ENCODE assay signal across 1 cellular context in the genomic region with DNA sequence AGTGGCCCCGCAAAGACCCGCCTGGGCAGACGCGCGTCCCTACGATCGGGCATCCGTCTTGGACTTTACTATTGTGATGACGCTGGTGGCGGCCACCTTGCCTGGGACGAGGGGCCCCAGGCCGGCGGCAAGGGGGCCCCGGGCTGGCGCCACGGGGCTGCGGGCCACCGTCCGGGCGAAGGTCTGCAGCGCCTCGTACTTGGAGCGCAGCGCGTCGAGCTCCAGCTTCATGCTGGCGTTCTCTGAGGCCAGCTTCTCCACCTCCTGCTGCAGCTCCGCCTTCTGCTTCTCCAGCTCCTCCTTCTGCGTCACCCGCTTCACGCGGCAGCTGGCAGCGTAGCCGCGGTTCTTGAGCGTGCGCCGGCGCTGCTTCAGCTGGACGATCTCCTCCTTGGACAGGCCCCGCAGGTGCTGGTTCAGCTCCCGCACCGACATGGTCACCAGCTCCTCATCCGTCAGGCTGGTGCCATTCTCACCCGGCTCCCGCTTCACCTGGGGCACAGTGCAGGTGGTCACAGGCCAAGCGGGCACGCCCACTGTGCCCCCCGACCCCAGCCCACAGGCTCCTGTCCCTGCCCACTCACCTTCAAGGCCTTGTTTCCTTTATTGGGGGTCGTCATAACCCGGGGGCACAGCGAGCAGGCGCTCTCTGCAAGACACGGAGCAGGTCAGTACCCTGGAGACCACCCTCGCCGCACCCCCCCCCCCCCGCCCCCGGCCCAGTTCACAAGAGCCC.
TF ChIP-seq lines count a peak whose summit lies in the region.

No MANE protein-coding gene starts in this region.

TF ChIP-seq in K562, 482 proteins besides CTCF, POLR2A, EP300 and RAD21 (continues in another document):
- TF ChIP-seq CHD4 (IDR thresholded peaks at IDR 0.05; ENCODE audit: insufficient read depth, insufficient replicate concordance, low read depth, low read length, poor library complexity, severe bottlenecking) (peak; percentile 29), L3MBTL2 (IDR thresholded peaks at IDR 0.05) (peak; percentile 95), USF1 (CRISPR knock-in tag; IDR thresholded peaks at IDR 0.05) (no peak), CHD1 (IDR thresholded peaks at IDR 0.05; ENCODE audit: low read length) (peak; percentile 69), ZSCAN32 (CRISPR knock-in tag; IDR thresholded peaks at IDR 0.05) (no peak), MEIS2 (IDR thresholded peaks at IDR 0.05; ENCODE audit: partially characterized antibody) (peak; percentile 26), SOX6 (IDR thresholded peaks at IDR 0.05) (0 out of 2 replicates have a peak, but pooled peaks have one; percentile 21), MTF1 (CRISPR knock-in tag; IDR thresholded peaks at IDR 0.05; ENCODE audit: borderline replicate concordance) (no peak), ZNF639 (CRISPR knock-in tag; conservative IDR thresholded peaks at IDR 0.05 in 1 of 2, IDR thresholded peaks at IDR 0.05 in 1 of 2) (0 out of 4 replicates have a peak, but pooled peaks of 1 of the 2 experiments have one; percentile 45), ATF1 (CRISPR knock-in tag; IDR thresholded peaks at IDR 0.05) (no peak), ATF1 (tag; IDR thresholded peaks at IDR 0.05) (peak; percentile 83), NFE2 (IDR thresholded peaks at IDR 0.05; ENCODE audit: low read depth) (no peak), HOMEZ (CRISPR knock-in tag; IDR thresholded peaks at IDR 0.05) (no peak), PHF8 (IDR thresholded peaks at IDR 0.05; ENCODE audit: borderline replicate concordance, low read length) (no peak), ZNF124 (CRISPR knock-in tag; IDR thresholded peaks at IDR 0.05) (no peak), ZNF561 (CRISPR knock-in tag; conservative IDR thresholded peaks at IDR 0.05) (no peak), COPS2 (conservative IDR thresholded peaks at IDR 0.05) (no peak), HNRNPK (IDR thresholded peaks at IDR 0.05; ENCODE audit: low read depth, low read length, poor library complexity, severe bottlenecking) (no peak), CBX3 (IDR thresholded peaks at IDR 0.05; ENCODE audit: borderline replicate concordance in 1 of 2, low read length in 2 of 2) (peak in 1 of 2 experiments; percentile 22; a peak in 1 of 3 replicates), HNRNPL (IDR thresholded peaks at IDR 0.05; ENCODE audit: low read depth, low read length) (peak; percentile 78; the same call in 1 of the 2 replicates), CBX1 (IDR thresholded peaks at IDR 0.05; ENCODE audit: low read depth) (no peak), POLR2G (IDR thresholded peaks at IDR 0.05; ENCODE audit: low read depth, low read length) (peak; percentile 79), FIP1L1 (IDR thresholded peaks at IDR 0.05; ENCODE audit: low read depth, low read length, poor library complexity, severe bottlenecking) (peak; percentile 47), SNIP1 (IDR thresholded peaks at IDR 0.05; ENCODE audit: low read depth) (no peak), ZFX (CRISPR knock-in tag; IDR thresholded peaks at IDR 0.05) (no peak), SRSF3 (IDR thresholded peaks at IDR 0.05; ENCODE audit: insufficient read depth, low read length) (no peak; the same call in 1 of the 2 replicates), SAP30 (IDR thresholded peaks at IDR 0.05; ENCODE audit: borderline replicate concordance, insufficient read depth, low read depth, low read length, poor library complexity, severe bottlenecking) (peak; percentile 38), ZNF695 (CRISPR knock-in tag; IDR thresholded peaks at IDR 0.05) (no peak), FOXJ2 (tag; IDR thresholded peaks at IDR 0.05) (no peak), MITF (IDR thresholded peaks at IDR 0.05) (no peak), ZNF263 (CRISPR knock-in tag; IDR thresholded peaks at IDR 0.05; ENCODE audit: borderline replicate concordance) (no peak), TCFL5 (CRISPR knock-in tag; conservative IDR thresholded peaks at IDR 0.05) (no peak), FOXA1 (IDR thresholded peaks at IDR 0.05; ENCODE audit: borderline replicate concordance) (no peak), ZBTB5 (IDR thresholded peaks at IDR 0.05) (no peak), SMAD4 (CRISPR knock-in tag; conservative IDR thresholded peaks at IDR 0.05) (peak; percentile 66), YY1 (IDR thresholded peaks at IDR 0.05; ENCODE audit: borderline replicate concordance in 1 of 3, control insufficient read depth in 1 of 3, extremely low read depth in 1 of 3, insufficient read depth in 3 of 3, insufficient read length in 1 of 3, insufficient replicate concordance in 2 of 3, low read depth in 1 of 3, low read length in 2 of 3) (peak in 1 of 3 experiments; percentile 39), TFAP4 (CRISPR knock-in tag; IDR thresholded peaks at IDR 0.05; ENCODE audit: borderline replicate concordance) (peak; percentile 68), CREB5 (CRISPR knock-in tag; IDR thresholded peaks at IDR 0.05) (no peak), GABPB1 (CRISPR knock-in tag; IDR thresholded peaks at IDR 0.05) (no peak), ZNF133 (CRISPR knock-in tag; IDR thresholded peaks at IDR 0.05) (no peak), ATF7 (IDR thresholded peaks at IDR 0.05) (peak; percentile 18; the same call in 1 of the 2 replicates)
- TF ChIP-seq, protein P1, sequence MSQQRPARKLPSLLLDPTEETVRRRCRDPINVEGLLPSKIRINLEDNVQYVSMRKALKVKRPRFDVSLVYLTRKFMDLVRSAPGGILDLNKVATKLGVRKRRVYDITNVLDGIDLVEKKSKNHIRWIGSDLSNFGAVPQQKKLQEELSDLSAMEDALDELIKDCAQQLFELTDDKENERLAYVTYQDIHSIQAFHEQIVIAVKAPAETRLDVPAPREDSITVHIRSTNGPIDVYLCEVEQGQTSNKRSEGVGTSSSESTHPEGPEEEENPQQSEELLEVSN (IDR thresholded peaks at IDR 0.05; ENCODE audit: borderline replicate concordance in 1 of 2, extremely low read depth in 1 of 2, insufficient read depth in 1 of 2, insufficient read length in 1 of 2, low read depth in 1 of 2, low read length in 1 of 2, poor library complexity in 1 of 2, severe bottlenecking in 1 of 2), result peak; percentile 92 to 95
- TF ChIP-seq, protein P2, sequence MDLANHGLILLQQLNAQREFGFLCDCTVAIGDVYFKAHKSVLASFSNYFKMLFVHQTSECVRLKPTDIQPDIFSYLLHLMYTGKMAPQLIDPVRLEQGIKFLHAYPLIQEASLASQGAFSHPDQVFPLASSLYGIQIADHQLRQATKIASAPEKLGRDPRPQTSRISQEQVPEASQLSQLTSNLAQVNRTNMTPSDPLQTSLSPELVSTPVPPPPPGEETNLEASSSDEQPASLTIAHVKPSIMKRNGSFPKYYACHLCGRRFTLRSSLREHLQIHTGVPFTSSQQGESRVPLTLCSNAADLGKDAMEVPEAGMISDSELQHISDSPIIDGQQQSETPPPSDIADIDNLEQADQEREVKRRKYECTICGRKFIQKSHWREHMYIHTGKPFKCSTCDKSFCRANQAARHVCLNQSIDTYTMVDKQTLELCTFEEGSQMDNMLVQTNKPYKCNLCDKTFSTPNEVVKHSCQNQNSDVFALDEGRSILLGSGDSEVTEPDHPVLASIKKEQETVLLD (IDR thresholded peaks at IDR 0.05), result peak; percentile 76
- TF ChIP-seq, protein P3, sequence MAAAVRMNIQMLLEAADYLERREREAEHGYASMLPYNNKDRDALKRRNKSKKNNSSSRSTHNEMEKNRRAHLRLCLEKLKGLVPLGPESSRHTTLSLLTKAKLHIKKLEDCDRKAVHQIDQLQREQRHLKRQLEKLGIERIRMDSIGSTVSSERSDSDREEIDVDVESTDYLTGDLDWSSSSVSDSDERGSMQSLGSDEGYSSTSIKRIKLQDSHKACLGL (CRISPR knock-in tag; IDR thresholded peaks at IDR 0.05; ENCODE audit: borderline replicate concordance, poor library complexity, severe bottlenecking), result no peak
- TF ChIP-seq, protein P4, sequence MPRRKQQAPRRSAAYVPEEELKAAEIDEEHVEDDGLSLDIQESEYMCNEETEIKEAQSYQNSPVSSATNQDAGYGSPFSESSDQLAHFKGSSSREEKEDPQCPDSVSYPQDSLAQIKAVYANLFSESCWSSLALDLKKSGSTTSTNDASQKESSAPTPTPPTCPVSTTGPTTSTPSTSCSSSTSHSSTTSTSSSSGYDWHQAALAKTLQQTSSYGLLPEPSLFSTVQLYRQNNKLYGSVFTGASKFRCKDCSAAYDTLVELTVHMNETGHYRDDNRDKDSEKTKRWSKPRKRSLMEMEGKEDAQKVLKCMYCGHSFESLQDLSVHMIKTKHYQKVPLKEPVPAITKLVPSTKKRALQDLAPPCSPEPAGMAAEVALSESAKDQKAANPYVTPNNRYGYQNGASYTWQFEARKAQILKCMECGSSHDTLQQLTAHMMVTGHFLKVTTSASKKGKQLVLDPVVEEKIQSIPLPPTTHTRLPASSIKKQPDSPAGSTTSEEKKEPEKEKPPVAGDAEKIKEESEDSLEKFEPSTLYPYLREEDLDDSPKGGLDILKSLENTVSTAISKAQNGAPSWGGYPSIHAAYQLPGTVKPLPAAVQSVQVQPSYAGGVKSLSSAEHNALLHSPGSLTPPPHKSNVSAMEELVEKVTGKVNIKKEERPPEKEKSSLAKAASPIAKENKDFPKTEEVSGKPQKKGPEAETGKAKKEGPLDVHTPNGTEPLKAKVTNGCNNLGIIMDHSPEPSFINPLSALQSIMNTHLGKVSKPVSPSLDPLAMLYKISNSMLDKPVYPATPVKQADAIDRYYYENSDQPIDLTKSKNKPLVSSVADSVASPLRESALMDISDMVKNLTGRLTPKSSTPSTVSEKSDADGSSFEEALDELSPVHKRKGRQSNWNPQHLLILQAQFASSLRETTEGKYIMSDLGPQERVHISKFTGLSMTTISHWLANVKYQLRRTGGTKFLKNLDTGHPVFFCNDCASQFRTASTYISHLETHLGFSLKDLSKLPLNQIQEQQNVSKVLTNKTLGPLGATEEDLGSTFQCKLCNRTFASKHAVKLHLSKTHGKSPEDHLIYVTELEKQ (CRISPR knock-in tag; IDR thresholded peaks at IDR 0.05), result no peak
